Comparison of ENCODE assay signal across 9 cellular contexts in the genomic region with DNA sequence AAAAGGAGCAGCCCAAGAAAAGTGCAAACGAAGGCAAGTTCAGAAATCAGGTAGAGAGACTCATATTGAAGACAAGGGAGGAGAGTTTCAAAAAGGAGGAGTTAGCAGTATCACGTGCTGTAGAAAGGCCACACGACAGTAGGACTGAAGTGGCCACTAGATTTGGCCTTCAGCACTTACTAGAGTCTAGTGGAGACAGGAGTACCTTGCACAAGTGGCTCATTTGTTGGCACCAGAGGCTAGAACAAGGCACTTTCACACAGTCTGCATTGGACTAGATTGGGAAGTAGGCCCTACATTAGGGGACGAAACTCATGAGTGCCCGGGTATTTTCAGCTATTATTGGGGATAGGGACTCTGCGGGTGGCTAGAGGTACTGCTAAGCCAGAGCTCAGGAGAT. TPM values are rescaled to one million over a fixed set of nuclear protein-coding genes. Genes with fewer than 3 reads are reported as not detected.
DNase-seq lines count a peak whose midpoint lies in the region; ATAC-seq and TF ChIP-seq lines count a peak whose summit lies in the region.
"Had no signal": no experiment of that assay in that cellular context is flagged by ENCODE, and none has a peak within 500 bp of the region (broad histone marks: within the 10 kb centered on the region; RNA-seq: fewer than 3 reads in every experiment).

No MANE protein-coding gene starts in this region.

- H3K27ac Mint-ChIP-seq in central memory CD8-positive, alpha-beta T cell (ENCODE audit: low read depth): peak overlapping the region; percentile 98

- no peaks in the 10 kb centered on the region for H3K36me3 ChIP-seq in KMS-11 (ENCODE audit: insufficient read depth)
- H3K36me3 ChIP-seq in osteoblast (ENCODE audit: insufficient read depth, low read length): no peaks in the 10 kb centered on the region

- peaks cover 42% of the 10 kb centered on the region for H3K4me1 Mint-ChIP-seq in central memory CD8-positive, alpha-beta T cell

- DNase-seq in DMS79 treated with DMSO at 0.1 percent for 48 hours (lab: John Stamatoyannopoulos, UW) (peak; percentile 38), osteoblast (ENCODE audit: insufficient read length, low spot score, missing footprints) (peak; percentile 66), putamen (ENCODE audit: low spot score) (no peak), CD1c-positive myeloid dendritic cell (ENCODE audit: extremely low spot score) (no peak), H4 (ENCODE audit: low spot score) (no peak)
- DNase-seq in central memory CD8-positive, alpha-beta T cell (ENCODE audit: low spot score in 2 of 2): no peak
- no peak for DNase-seq in stimulated activated CD4-positive, alpha-beta T cell treated with anti-CD3 and anti-CD28 coated beads, Interleukin-2, amount 100 ng/mL, for 48 hours
- DNase-seq: NCI-H345 had no signal

- H3K36me3 Mint-ChIP-seq in central memory CD8-positive, alpha-beta T cell (ENCODE audit: insufficient read depth): peaks cover 10% of the 10 kb centered on the region

- no peaks in the 10 kb centered on the region for H3K9me3 Mint-ChIP-seq in central memory CD8-positive, alpha-beta T cell

- H4K20me1 ChIP-seq in KMS-11 (ENCODE audit: insufficient read depth): no peaks in the 10 kb centered on the region
- H4K20me1 ChIP-seq in osteoblast (ENCODE audit: insufficient read depth, low read length): peaks cover 19% of the 10 kb centered on the region

- no peaks in the 10 kb centered on the region for H3K9me3 ChIP-seq in osteoblast (ENCODE audit: low read depth, low read length)

- H3K79me2 ChIP-seq in KMS-11 (ENCODE audit: insufficient read depth, low read depth) (peaks cover 10% of the 10 kb centered on the region; the same call in 1 of the 2 replicates), osteoblast (ENCODE audit: insufficient read depth, low read length) (peaks cover 23% of the 10 kb centered on the region)

- H3K27me3 ChIP-seq in KMS-11 (ENCODE audit: insufficient read depth, low read depth) (no peaks in the 10 kb centered on the region), osteoblast (ENCODE audit: insufficient read depth, low read length) (peaks cover 8% of the 10 kb centered on the region)

- ATAC-seq in central memory CD8-positive, alpha-beta T cell (replicated peaks; ENCODE audit: extremely low read depth, poor library complexity, severe bottlenecking): no peak

- H3K27me3 Mint-ChIP-seq in central memory CD8-positive, alpha-beta T cell: no peaks in the 10 kb centered on the region

- H3K4me3 Mint-ChIP-seq in central memory CD8-positive, alpha-beta T cell: peak overlapping the region; percentile 75

- H2AFZ ChIP-seq in KMS-11 (ENCODE audit: low read depth): no peak overlapping the region; the same call in 1 of the 2 replicates
- H2AFZ ChIP-seq in osteoblast (ENCODE audit: low read length): no peak overlapping the region

- H3K4me2 ChIP-seq in KMS-11 (0 out of 2 replicates have a peak overlapping the region, but pooled peaks have one; percentile 76), osteoblast (ENCODE audit: insufficient read depth, low read length) (no peak overlapping the region)

- H3K4me3 ChIP-seq in KMS-11 (IDR thresholded peaks at IDR 0.05; ENCODE audit: insufficient read depth, low read depth, low read length): no peak overlapping the region
- no peak overlapping the region for H3K4me3 ChIP-seq in osteoblast (ENCODE audit: insufficient read depth, low read length)

- H3K4me1 ChIP-seq in KMS-11 (ENCODE audit: low read depth, poor library complexity, severe bottlenecking): peaks cover 22% of the 10 kb centered on the region
- H3K4me1 ChIP-seq in osteoblast (ENCODE audit: insufficient read depth, low read length): peaks cover 12% of the 10 kb centered on the region

- H3K9ac ChIP-seq in KMS-11: no peak overlapping the region

- TF ChIP-seq CTCF in KMS-11 (conservative IDR thresholded peaks at IDR 0.05; ENCODE audit: low read depth, low read length) (no peak), osteoblast (IDR thresholded peaks at IDR 0.05; ENCODE audit: extremely low read depth, low read depth, low read length) (no peak)

- no peak overlapping the region for H3K27ac ChIP-seq in KMS-11
- no peak overlapping the region for H3K27ac ChIP-seq in osteoblast (ENCODE audit: low read depth, low read length)

RNA-seq across cellular contexts. Expression of a gene that starts 1.6 kb away (rescaled TPM):
- 23.2 and 25.0 TPM in 2 replicates for total RNA-seq in osteoblast
- 4.7 and 5.6 TPM in 2 replicates for total RNA-seq in H4 (2014; rRNA removed; shearing (Covaris generic))

Comparison
In these comparisons a context has a peak if more than half of its experiments do, and no peak if none do; other contexts are left out.
1. DNase-seq: peak in DMS79 treated with DMSO at 0.1 percent for 48 hours (single experiment) and osteoblast (single experiment); none in central memory CD8-positive, alpha-beta T cell (0 of 2), stimulated activated CD4-positive, alpha-beta T cell treated with anti-CD3 and anti-CD28 coated beads, Interleukin-2, amount 100 ng/mL, for 48 hours (0 of 2), putamen (single experiment), CD1c-positive myeloid dendritic cell (single experiment) and H4 (single experiment).